In the genomic region with DNA sequence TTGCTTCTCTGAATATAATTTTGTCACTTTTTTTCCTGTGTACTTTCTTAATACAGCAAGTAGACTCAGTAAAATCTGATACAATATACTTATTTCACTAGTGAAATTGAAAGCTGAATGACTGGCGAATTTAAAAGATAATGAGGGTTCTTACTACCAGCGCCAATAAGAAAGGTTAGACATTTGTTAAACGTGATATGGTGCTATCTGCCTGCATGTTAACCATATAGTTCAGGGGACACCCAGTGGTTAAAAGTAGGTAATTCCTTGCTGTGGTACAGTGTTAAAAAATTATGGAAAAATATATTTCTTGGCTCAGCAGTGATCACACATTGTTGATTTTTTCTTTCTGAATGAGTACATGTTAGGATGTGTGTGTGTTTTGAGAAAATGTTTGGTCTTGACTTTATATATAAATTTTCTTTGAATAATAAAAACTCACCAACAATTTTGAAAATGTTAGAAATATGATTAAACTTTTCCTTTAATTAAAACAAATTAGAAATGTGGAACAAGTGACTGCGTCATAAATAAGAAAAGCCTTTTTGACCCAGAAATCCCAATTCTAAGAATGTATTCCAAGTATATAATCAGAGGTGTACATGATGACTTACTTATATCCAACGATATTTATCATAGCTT, we compare ENCODE assay signal across 7 cellular contexts. TPM values are rescaled to one million over a fixed set of nuclear protein-coding genes. Genes with fewer than 3 reads are reported as not detected.
DNase-seq lines count a peak whose midpoint lies in the region; ATAC-seq and TF ChIP-seq lines count a peak whose summit lies in the region.

No MANE protein-coding gene starts in this region.

- TF ChIP-seq CTCF in esophagus squamous epithelium (IDR thresholded peaks at IDR 0.05) (peak; percentile 44 to 81 (median 56)), ovary (IDR thresholded peaks at IDR 0.05) (peak in 2 of 3 donors; percentile 33 to 49)

- TF ChIP-seq EP300 in ovary (IDR thresholded peaks at IDR 0.05), result no peak

- H3K27me3 ChIP-seq in esophagus squamous epithelium, result no peaks in the 10 kb centered on the region
- no peaks in the 10 kb centered on the region for H3K27me3 ChIP-seq in ovary

- H3K4me1 ChIP-seq in esophagus squamous epithelium (peaks cover 0 to 29% (median 6%) of the 10 kb centered on the region in 3 donors), ovary (ENCODE audit: insufficient read depth) (no peaks in the 10 kb centered on the region)

- TF ChIP-seq POLR2A in esophagus squamous epithelium (IDR thresholded peaks at IDR 0.05), result no peak
- TF ChIP-seq POLR2A in ovary (IDR thresholded peaks at IDR 0.05), result no peak

- intact Hi-C loops in esophagus squamous epithelium (cut with DNase I) (no loop called here), ovary (cut with DNase I) (no loop called here)

- DNase-seq in GM03348 (ENCODE audit: low spot score) (peak; percentile 49), HuH-7 (ENCODE audit: low spot score) (peak; percentile 60), SK-MEL-5 (ENCODE audit: low read depth, low spot score) (peak; percentile 72), esophagus squamous epithelium (lab: John Stamatoyannopoulos, UW) (no peak), ovary (no peak)

- H3K36me3 ChIP-seq in esophagus squamous epithelium (peaks cover 0 to 52% (median 0%) of the 10 kb centered on the region in 3 donors), ovary (no peaks in the 10 kb centered on the region)

- H3K27ac ChIP-seq in esophagus squamous epithelium, result peak overlapping the region in 1 of 4 donors; percentile 36
- H3K27ac ChIP-seq in ovary, result no peak overlapping the region

- in situ Hi-C loops in SK-MEL-5 (cut with HindIII; ENCODE audit: low pct_unique_long_range_greater_than_20kb, low sequenced_read_pairs), result no loop called here

- no peaks in the 10 kb centered on the region for H3K9me3 ChIP-seq in esophagus squamous epithelium
- H3K9me3 ChIP-seq in ovary, result no peaks in the 10 kb centered on the region

- ATAC-seq in GM21447 (IDR thresholded peaks at IDR 0.05; ENCODE audit: unreplicated experiment) (peak; percentile 94), HG02970 (IDR thresholded peaks at IDR 0.05; ENCODE audit: low FRiP score, unreplicated experiment) (no peak)

- no peak overlapping the region for H3K4me3 ChIP-seq in esophagus squamous epithelium
- no peak overlapping the region for H3K4me3 ChIP-seq in ovary

- WGBS in esophagus squamous epithelium, 2 donors, result 42 to 46% methylated on average over 5 of the region's 5 CpGs
- WGBS in ovary, 3 donors, result 29 to 43% (median 35%) methylated on average over 5 of the region's 5 CpGs

RNA-seq across cellular contexts. Expression of gene CAST, which starts 25.8 kb away (rescaled TPM):
- total RNA-seq in SK-MEL-5 (2014; rRNA removed; shearing (Covaris generic)), result 283 and 285 TPM in 2 replicates
- 163 and 188 TPM in 2 replicates for polyA plus RNA-seq in SK-MEL-5 (2015; cell fraction: cytosol; rRNA removed)
- 228 and 244 TPM in 2 replicates for polyA plus RNA-seq in SK-MEL-5 (2015; cell fraction: nucleus; rRNA removed)
- total RNA-seq in esophagus squamous epithelium (100 to 1,000 TPM; 324 to 489 (median 375) TPM), ovary (100 to 1,000 TPM; 119 to 218 (median 173) TPM)
- 100 to 1,000 TPM in 1 of 2 donors, 10 to 100 TPM in 1; 61.2 to 276 TPM for polyA plus RNA-seq in ovary

Comparison
In these comparisons a context has a peak if more than half of its experiments do, and no peak if none do; other contexts are left out.
1. DNase-seq: peak in GM03348 (single experiment), HuH-7 (single experiment) and SK-MEL-5 (single experiment); none in esophagus squamous epithelium (single experiment) and ovary (0 of 5).